Comparison of ENCODE assay signal across 24 cellular contexts in genomic region chr19:38371081-38371480, GRCh38. TPM values are rescaled to one million over a fixed set of nuclear protein-coding genes. Genes with fewer than 3 reads are reported as not detected.
"Had no signal": no experiment of that assay in that cellular context is flagged by ENCODE, and none has a peak within 500 bp of the region (broad histone marks: within the 10 kb centered on the region; RNA-seq: fewer than 3 reads in every experiment).

No MANE protein-coding gene starts in this region.

- DNase-seq: Karpas-422, KG1, MV-4-11, NCI-H1048, NCI-H1105, NCI-H1417, NCI-H146, NCI-H1694 treated with DMSO at 0.1 percent for 48 hours, NCI-H1930, NCI-H2081, NCI-H2107, NCI-H2227 treated with DMSO at 0.1 percent for 48 hours, NCI-H524, NCI-H526 treated with DMSO at 0.1 percent for 48 hours, NCI-H774, Right ventricle myocardium superior, RPMI8226, SIG-M5 had no signal

- H3K4me3 ChIP-seq: SJSA1, SK-N-MC had no signal

- FAIRE-seq: HTR-8/SVneo, RCC 7860 had no signal

- H3K9me3 ChIP-seq: SJSA1 had no signal

- H3K27ac ChIP-seq: HL-60, SJSA1, SK-N-MC had no signal

RNA-seq across cellular contexts. Expression of gene CATSPERG, which starts 35.5 kb away (rescaled TPM):
- total RNA-seq: M059J had no signal
